In genomic region chr7:106765727-106766355, GRCh38 we compare ENCODE assay signal across 13 cellular contexts.
"Had no signal": no experiment of that assay in that cellular context is flagged by ENCODE, and none has a peak within 500 bp of the region (broad histone marks: within the 10 kb centered on the region; RNA-seq: fewer than 3 reads in every experiment).

No MANE protein-coding gene starts in this region.

- H3K4me2 ChIP-seq: hepatocyte had no signal

- ATAC-seq: activated CD8-positive, alpha-beta memory T cell treated with anti-CD3 and anti-CD28 coated beads, Interleukin-2, amount 10 ng/mL, durations not matched to agents 7 days and 5 days had no signal

- H3K4me3 ChIP-seq: hepatocyte, tibial nerve had no signal

- H3K27ac ChIP-seq: hepatocyte, neutrophil, tibial nerve had no signal

- H3K9me3 ChIP-seq: neutrophil, tibial nerve had no signal

- H2AFZ ChIP-seq: hepatocyte had no signal

- H3K36me3 ChIP-seq: neutrophil, tibial nerve had no signal

- DNase-seq: activated CD4-positive, alpha-beta T cell treated with anti-CD3 and anti-CD28 coated beads for 1 hour; activated CD4-positive, alpha-beta T cell treated with anti-CD3 and anti-CD28 coated beads, Interleukin-2, amount 50 U/mL, for 48 hours; activated CD8-positive, alpha-beta memory T cell treated with anti-CD3 and anti-CD28 coated beads, Interleukin-2, amount 10 ng/mL, durations not matched to agents 7 days and 5 days; activated naive CD4-positive, alpha-beta T cell; activated T-cell treated with anti-CD3 and anti-CD28 coated beads, Interleukin-2, amount 50 U/mL, for 4 hours; caudate nucleus; erythroblast; naive B cell; posterior cingulate gyrus; T1000 had no signal

- H3K27me3 ChIP-seq: hepatocyte, tibial nerve had no signal

- H3K79me2 ChIP-seq: hepatocyte had no signal
